In genomic region chr16:67922740-67923139, GRCh38 we compare ENCODE assay signal across 17 cellular contexts. TPM values are rescaled to one million over a fixed set of nuclear protein-coding genes. Genes with fewer than 3 reads are reported as not detected.
DNase-seq lines count a peak whose midpoint lies in the region; ATAC-seq and TF ChIP-seq lines count a peak whose summit lies in the region.
"Had no signal": no experiment of that assay in that cellular context is flagged by ENCODE, and none has a peak within 500 bp of the region (broad histone marks: within the 10 kb centered on the region; RNA-seq: fewer than 3 reads in every experiment).

No MANE protein-coding gene starts in this region.

- peaks cover under 1% of the 10 kb centered on the region for H3F3A ChIP-seq in smooth muscle cell (ENCODE audit: low read depth)

- peak overlapping the region; percentile 91 for H3K27ac Mint-ChIP-seq in activated T-cell treated with anti-CD3 and anti-CD28 coated beads, Interleukin-2, amount 50 U/mL, for 24 hours
- peak overlapping the region; percentile 12 for H3K27ac Mint-ChIP-seq in activated T-helper 2 cell treated with anti-CD3 and anti-CD28 coated beads, Interferon-gamma antibody, Interleukin-2, Interleukin-4, amounts not matched to agents 10 μg/mL and 5 μg/mL and 100 μg/mL, durations not matched to agents 14 hours and 24 hours and 36 hours
- H3K27ac Mint-ChIP-seq: activated B cell treated with CpG ODN at 0.5 μM for 24 hours had no signal

- no peak overlapping the region for H3K4me2 ChIP-seq in smooth muscle cell

- TF ChIP-seq CTCF in smooth muscle cell (IDR thresholded peaks at IDR 0.05; ENCODE audit: borderline replicate concordance, insufficient read depth, poor library complexity, severe bottlenecking) = no peak

- no peak for ATAC-seq in GM21619 (IDR thresholded peaks at IDR 0.05; ENCODE audit: unreplicated experiment)

- no peaks in the 10 kb centered on the region for H3K4me1 ChIP-seq in smooth muscle cell (ENCODE audit: low read depth)

- no peak overlapping the region for H3K4me3 ChIP-seq in smooth muscle cell
- H3K4me3 ChIP-seq: MG63 had no signal

- no peak overlapping the region for H2AFZ ChIP-seq in smooth muscle cell (ENCODE audit: low read depth)

- H3K27me3 Mint-ChIP-seq in activated T-cell treated with anti-CD3 and anti-CD28 coated beads, Interleukin-2, amount 50 U/mL, for 24 hours = no peaks in the 10 kb centered on the region
- H3K27me3 Mint-ChIP-seq in activated T-helper 2 cell treated with anti-CD3 and anti-CD28 coated beads, Interferon-gamma antibody, Interleukin-2, Interleukin-4, amounts not matched to agents 10 μg/mL and 5 μg/mL and 100 μg/mL, durations not matched to agents 14 hours and 24 hours and 36 hours (ENCODE audit: low read depth) = no peaks in the 10 kb centered on the region
- H3K27me3 Mint-ChIP-seq: activated B cell treated with CpG ODN at 0.5 μM for 24 hours had no signal

- H4K20me1 ChIP-seq in smooth muscle cell (ENCODE audit: low read depth) = peaks cover 100% of the 10 kb centered on the region

- H3K27me3 ChIP-seq in smooth muscle cell (ENCODE audit: low read depth) = no peaks in the 10 kb centered on the region
- H3K27me3 ChIP-seq: MG63 had no signal

- H3K79me2 ChIP-seq in smooth muscle cell (ENCODE audit: low read depth) = peaks cover 17% of the 10 kb centered on the region

- H3K9me3 ChIP-seq in smooth muscle cell (replicated peaks; ENCODE audit: low read depth) = no peaks in the 10 kb centered on the region
- H3K9me3 ChIP-seq: MG63 had no signal

- no peaks in the 10 kb centered on the region for H3K36me3 ChIP-seq in smooth muscle cell (ENCODE audit: low read depth)
- H3K36me3 ChIP-seq: MG63 had no signal

- no peaks in the 10 kb centered on the region for H3K9me3 Mint-ChIP-seq in activated T-cell treated with anti-CD3 and anti-CD28 coated beads, Interleukin-2, amount 50 U/mL, for 24 hours
- no peaks in the 10 kb centered on the region for H3K9me3 Mint-ChIP-seq in activated T-helper 2 cell treated with anti-CD3 and anti-CD28 coated beads, Interferon-gamma antibody, Interleukin-2, Interleukin-4, amounts not matched to agents 10 μg/mL and 5 μg/mL and 100 μg/mL, durations not matched to agents 14 hours and 24 hours and 36 hours
- H3K9me3 Mint-ChIP-seq: activated B cell treated with CpG ODN at 0.5 μM for 24 hours had no signal

- H3K4me1 Mint-ChIP-seq in activated T-cell treated with anti-CD3 and anti-CD28 coated beads, Interleukin-2, amount 50 U/mL, for 24 hours (ENCODE audit: low read depth) = peaks cover 33% of the 10 kb centered on the region
- peaks cover 17% of the 10 kb centered on the region for H3K4me1 Mint-ChIP-seq in activated T-helper 2 cell treated with anti-CD3 and anti-CD28 coated beads, Interferon-gamma antibody, Interleukin-2, Interleukin-4, amounts not matched to agents 10 μg/mL and 5 μg/mL and 100 μg/mL, durations not matched to agents 14 hours and 24 hours and 36 hours (ENCODE audit: low read depth)

- no peak overlapping the region for H3K9ac ChIP-seq in smooth muscle cell (ENCODE audit: low read depth)

- H3K36me3 Mint-ChIP-seq in activated T-cell treated with anti-CD3 and anti-CD28 coated beads, Interleukin-2, amount 50 U/mL, for 24 hours (ENCODE audit: low read depth) = peaks cover 22% of the 10 kb centered on the region
- H3K36me3 Mint-ChIP-seq in activated T-helper 2 cell treated with anti-CD3 and anti-CD28 coated beads, Interferon-gamma antibody, Interleukin-2, Interleukin-4, amounts not matched to agents 10 μg/mL and 5 μg/mL and 100 μg/mL, durations not matched to agents 14 hours and 24 hours and 36 hours (ENCODE audit: low read depth) = peaks cover 10% of the 10 kb centered on the region

- 88% methylated on average over 8 of the region's 8 CpGs for WGBS in smooth muscle cell (ENCODE audit: low lambda C conversion rate)

- intact Hi-C loops in activated T-helper 2 cell treated with anti-CD3 and anti-CD28 coated beads, Interferon-gamma antibody, Interleukin-2, Interleukin-4, amounts not matched to agents 10 μg/mL and 5 μg/mL and 100 μg/mL, durations not matched to agents 14 hours and 24 hours and 36 hours (cut with micrococcal nuclease) = no loop called here

- no peak for DNase-seq in activated T-cell treated with anti-CD3 and anti-CD28 coated beads, Interleukin-2, amount 50 U/mL, for 24 hours
- no peak for DNase-seq in activated T-cell treated with anti-CD3 and anti-CD28 coated beads for 4 hours
- DNase-seq in NCI-H2029 treated with DMSO at 0.1 percent for 48 hours (lab: John Stamatoyannopoulos, UW) = peak; percentile 73
- no peak for DNase-seq in activated T-helper 2 cell treated with anti-CD3 and anti-CD28 coated beads, Interferon-gamma antibody, Interleukin-2, Interleukin-4, amounts not matched to agents 10 μg/mL and 5 μg/mL and 100 μg/mL, durations not matched to agents 14 hours and 24 hours and 36 hours (ENCODE audit: low spot score)
- DNase-seq in smooth muscle cell (lab: John Stamatoyannopoulos, UW; ENCODE audit: unreplicated experiment) = no peak
- no peak for DNase-seq in hippocampal formation (lab: John Stamatoyannopoulos, UW)
- no peak for DNase-seq in NCI-H524 treated with DMSO at 0.1 percent for 48 hours (lab: John Stamatoyannopoulos, UW)
- DNase-seq: activated B cell treated with CpG ODN at 0.5 μM for 24 hours; activated T-cell treated with anti-CD3 and anti-CD28 coated beads, Interleukin-2, amount 50 U/mL, for 1 hour; effector CD4-positive, alpha-beta T cell; foreskin melanocyte; GOT3; MG63; SIG-M5; stimulated activated CD4-positive, alpha-beta T cell treated with anti-CD3 and anti-CD28 coated beads, Interleukin-4, amount 100 ng/mL, for 24 hours; stimulated activated naive CD4-positive, alpha-beta T cell had no signal

- H3K4me3 Mint-ChIP-seq in activated T-cell treated with anti-CD3 and anti-CD28 coated beads, Interleukin-2, amount 50 U/mL, for 24 hours = no peak overlapping the region
- no peak overlapping the region for H3K4me3 Mint-ChIP-seq in activated T-helper 2 cell treated with anti-CD3 and anti-CD28 coated beads, Interferon-gamma antibody, Interleukin-2, Interleukin-4, amounts not matched to agents 10 μg/mL and 5 μg/mL and 100 μg/mL, durations not matched to agents 14 hours and 24 hours and 36 hours (ENCODE audit: low read depth)
- H3K4me3 Mint-ChIP-seq: activated B cell treated with CpG ODN at 0.5 μM for 24 hours had no signal

- H3K27ac ChIP-seq in smooth muscle cell (ENCODE audit: low read depth) = peak overlapping the region; percentile 77

RNA-seq across cellular contexts. Expression of gene CTRL, which starts 8.9 kb away (rescaled TPM):
- 5.6 and 6.0 TPM in 2 replicates for total RNA-seq in activated T-helper 2 cell treated with anti-CD3 and anti-CD28 coated beads, Interferon-gamma antibody, Interleukin-2, Interleukin-4, amounts not matched to agents 10 μg/mL and 5 μg/mL and 100 μg/mL, durations not matched to agents 14 hours and 24 hours and 36 hours
- total RNA-seq in smooth muscle cell = 0.18 and 0.90 TPM in 2 replicates
- polyA plus RNA-seq in smooth muscle cell = 12.9 and 14.8 TPM in 2 replicates

RNA-seq across cellular contexts. Expression of gene PSMB10, which starts 13.9 kb away (rescaled TPM):
- 238 and 243 TPM in 2 replicates for total RNA-seq in activated T-helper 2 cell treated with anti-CD3 and anti-CD28 coated beads, Interferon-gamma antibody, Interleukin-2, Interleukin-4, amounts not matched to agents 10 μg/mL and 5 μg/mL and 100 μg/mL, durations not matched to agents 14 hours and 24 hours and 36 hours
- 17.3 and 18.5 TPM in 2 replicates for total RNA-seq in smooth muscle cell
- 38.4 and 44.7 TPM in 2 replicates for polyA plus RNA-seq in smooth muscle cell

RNA-seq across cellular contexts. Expression of gene LCAT, which starts 21.2 kb away (rescaled TPM):
- total RNA-seq in activated T-helper 2 cell treated with anti-CD3 and anti-CD28 coated beads, Interferon-gamma antibody, Interleukin-2, Interleukin-4, amounts not matched to agents 10 μg/mL and 5 μg/mL and 100 μg/mL, durations not matched to agents 14 hours and 24 hours and 36 hours = 20.0 and 22.0 TPM in 2 replicates
- 12.9 and 14.3 TPM in 2 replicates for total RNA-seq in smooth muscle cell
- polyA plus RNA-seq in smooth muscle cell = 34.6 and 35.5 TPM in 2 replicates

RNA-seq across cellular contexts. Expression of gene PSKH1, which starts 29.7 kb away (rescaled TPM):
- total RNA-seq in activated T-helper 2 cell treated with anti-CD3 and anti-CD28 coated beads, Interferon-gamma antibody, Interleukin-2, Interleukin-4, amounts not matched to agents 10 μg/mL and 5 μg/mL and 100 μg/mL, durations not matched to agents 14 hours and 24 hours and 36 hours = 15.5 and 16.5 TPM in 2 replicates
- total RNA-seq in smooth muscle cell = 15.3 and 17.2 TPM in 2 replicates
- polyA plus RNA-seq in smooth muscle cell = 35.2 and 36.0 TPM in 2 replicates

RNA-seq across cellular contexts. Expression of gene NRN1L, which starts 38.1 kb away (rescaled TPM):
- not detected in 2 replicates for total RNA-seq in activated T-helper 2 cell treated with anti-CD3 and anti-CD28 coated beads, Interferon-gamma antibody, Interleukin-2, Interleukin-4, amounts not matched to agents 10 μg/mL and 5 μg/mL and 100 μg/mL, durations not matched to agents 14 hours and 24 hours and 36 hours
- total RNA-seq in smooth muscle cell = not detected in 2 replicates
- polyA plus RNA-seq in smooth muscle cell = 0.46 and 0.57 TPM in 2 replicates

Comparison
In these comparisons a context has a peak if more than half of its experiments do, and no peak if none do; other contexts are left out.
1. RNA of gene PSMB10, which starts 13.9 kb away (total RNA-seq): 238 to 243 TPM in activated T-helper 2 cell treated with anti-CD3 and anti-CD28 coated beads, Interferon-gamma antibody, Interleukin-2, Interleukin-4, amounts not matched to agents 10 μg/mL and 5 μg/mL and 100 μg/mL, durations not matched to agents 14 hours and 24 hours and 36 hours; 17.3 to 18.5 TPM in smooth muscle cell; every median in the first group is over 10 times any median in the second.